ENCODE assay signal across 34 cellular contexts in the genomic region with DNA sequence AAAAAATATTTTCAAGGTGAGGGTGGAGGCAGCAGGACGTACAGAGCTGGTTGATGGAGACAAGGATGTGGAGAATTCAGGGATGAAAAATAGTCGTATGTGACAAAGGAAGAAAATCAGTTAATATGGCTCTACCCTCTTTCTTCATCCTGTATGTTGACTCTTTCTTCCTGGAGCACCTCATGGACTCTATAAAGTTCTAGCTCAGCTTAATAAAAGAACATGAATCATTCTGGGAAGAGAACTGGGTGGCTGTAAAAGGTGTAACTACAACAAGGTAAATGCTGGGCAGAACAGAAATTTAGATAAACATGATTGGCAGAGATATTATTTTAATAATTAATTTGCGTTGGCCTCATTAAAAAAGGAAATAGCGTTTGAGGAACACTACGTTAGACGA.
"Had no signal": no experiment of that assay in that cellular context is flagged by ENCODE, and none has a peak within 500 bp of the region (broad histone marks: within the 10 kb centered on the region; RNA-seq: fewer than 3 reads in every experiment).

No MANE protein-coding gene starts in this region.

- H3K36me3 Mint-ChIP-seq: activated CD8-positive, alpha-beta memory T cell treated with anti-CD3 and anti-CD28 coated beads, Interleukin-2, amount 10 ng/mL, durations not matched to agents 7 days and 5 days; activated naive CD4-positive, alpha-beta T cell treated with anti-CD3 and anti-CD28 coated beads, Interleukin-2, amount 50 U/mL, for 24 hours; activated naive CD8-positive, alpha-beta T cell treated with anti-CD3 and anti-CD28 coated beads for 36 hours; brain had no signal

- H3K4me3 ChIP-seq: ascending aorta, breast epithelium, cardiac muscle cell, colonic mucosa, esophagus muscularis mucosa, gastrocnemius medialis, heart left ventricle had no signal

- H3K27ac ChIP-seq: ascending aorta, breast epithelium, cardiac muscle cell, colonic mucosa, esophagus muscularis mucosa, foreskin keratinocyte, gastrocnemius medialis, heart left ventricle had no signal

- H3K9me3 ChIP-seq: ascending aorta, colonic mucosa, esophagus muscularis mucosa, gastrocnemius medialis had no signal

- H3K4me3 Mint-ChIP-seq: activated B cell treated with CpG ODN at 0.5 μM for 24 hours; activated CD8-positive, alpha-beta memory T cell treated with anti-CD3 and anti-CD28 coated beads, Interleukin-2, amount 10 ng/mL, durations not matched to agents 7 days and 5 days; activated CD8-positive, alpha-beta T cell treated with anti-CD3 and anti-CD28 coated beads, Interleukin-2, amount 10 ng/mL, durations not matched to agents 7 days and 5 days; activated naive CD4-positive, alpha-beta T cell treated with anti-CD3 and anti-CD28 coated beads for 36 hours; activated naive CD4-positive, alpha-beta T cell treated with anti-CD3 and anti-CD28 coated beads, Interleukin-2, amount 50 U/mL, for 24 hours; activated naive CD8-positive, alpha-beta T cell treated with anti-CD3 and anti-CD28 coated beads for 36 hours; activated naive CD8-positive, alpha-beta T cell treated with anti-CD3 and anti-CD28 coated beads, Interleukin-2, amount 50 U/mL, for 24 hours; activated T-helper 1 cell treated with anti-CD3 and anti-CD28 coated beads, Interleukin-12 subunit alpha, Interleukin-12 subunit beta, Interleukin-2, Interleukin-4 antibody, amounts not matched to agents 30 ng/mL and 10 ng/mL and 1 ng/mL, durations not matched to agents 14 hours and 24 hours and 36 hours; brain; T-helper 17 cell; T-helper 2 cell treated with Interferon-gamma antibody and Interleukin-4, amounts not matched to agents 5 μg/mL and 100 μg/mL, for 36 hours had no signal

- H3K27me3 Mint-ChIP-seq: activated B cell treated with CpG ODN at 0.5 μM for 24 hours; activated CD8-positive, alpha-beta memory T cell treated with anti-CD3 and anti-CD28 coated beads, Interleukin-2, amount 10 ng/mL, durations not matched to agents 7 days and 5 days; activated naive CD4-positive, alpha-beta T cell treated with anti-CD3 and anti-CD28 coated beads, Interleukin-2, amount 50 U/mL, for 24 hours; activated naive CD8-positive, alpha-beta T cell treated with anti-CD3 and anti-CD28 coated beads for 36 hours; activated naive CD8-positive, alpha-beta T cell treated with anti-CD3 and anti-CD28 coated beads, Interleukin-2, amount 50 U/mL, for 24 hours; T-helper 17 cell had no signal

- H3K9me3 Mint-ChIP-seq: activated B cell treated with CpG ODN at 0.5 μM for 24 hours; activated naive CD4-positive, alpha-beta T cell treated with anti-CD3 and anti-CD28 coated beads, Interleukin-2, amount 50 U/mL, for 24 hours; activated naive CD8-positive, alpha-beta T cell treated with anti-CD3 and anti-CD28 coated beads for 36 hours; activated naive CD8-positive, alpha-beta T cell treated with anti-CD3 and anti-CD28 coated beads, Interleukin-2, amount 50 U/mL, for 24 hours; activated T-helper 1 cell treated with anti-CD3 and anti-CD28 coated beads, Interleukin-12 subunit alpha, Interleukin-12 subunit beta, Interleukin-2, Interleukin-4 antibody, amounts not matched to agents 30 ng/mL and 10 ng/mL and 1 ng/mL, durations not matched to agents 14 hours and 24 hours and 36 hours; activated T-helper 2 cell treated with anti-CD3 and anti-CD28 coated beads, Interferon-gamma antibody, Interleukin-2, Interleukin-4, amounts not matched to agents 10 μg/mL and 5 μg/mL and 100 μg/mL, durations not matched to agents 14 hours and 24 hours and 36 hours; T-helper 2 cell treated with Interferon-gamma antibody and Interleukin-4, amounts not matched to agents 5 μg/mL and 100 μg/mL, for 36 hours had no signal

- H3K27me3 ChIP-seq: ascending aorta, breast epithelium, cardiac muscle cell, colonic mucosa, esophagus muscularis mucosa, foreskin keratinocyte, gastrocnemius medialis had no signal

- DNase-seq: activated B cell treated with CpG ODN at 0.5 μM for 24 hours; activated CD4-positive, alpha-beta T cell treated with anti-CD3 and anti-CD28 coated beads for 48 hours; activated CD4-positive, alpha-beta T cell treated with anti-CD3 and anti-CD28 coated beads, Interleukin-2, amount 50 U/mL, for 1 hour; activated CD4-positive, alpha-beta T cell treated with anti-CD3 and anti-CD28 coated beads, Interleukin-2, amount 50 U/mL, for 48 hours; activated CD8-positive, alpha-beta memory T cell treated with anti-CD3 and anti-CD28 coated beads, Interleukin-2, amount 10 ng/mL, durations not matched to agents 7 days and 5 days; activated CD8-positive, alpha-beta memory T cell treated with anti-CD3 and anti-CD28 coated beads, Interleukin-2, amount 50 U/mL, for 4 hours; activated CD8-positive, alpha-beta T cell treated with anti-CD3 and anti-CD28 coated beads, Interleukin-2, amount 10 ng/mL, durations not matched to agents 7 days and 5 days; activated effector memory CD4-positive, alpha-beta T cell treated with anti-CD3 and anti-CD28 coated beads, Interleukin-2, amount 50 U/mL, for 16 hours; activated naive CD4-positive, alpha-beta T cell treated with anti-CD3 and anti-CD28 coated beads for 36 hours; activated naive CD8-positive, alpha-beta T cell treated with anti-CD3 and anti-CD28 coated beads for 36 hours; activated naive CD8-positive, alpha-beta T cell treated with anti-CD3 and anti-CD28 coated beads, Interleukin-2, amount 50 U/mL, for 24 hours; activated T-cell treated with anti-CD3 and anti-CD28 coated beads, Interleukin-2, amount 50 U/mL, for 1 hour; activated T-cell treated with anti-CD3 and anti-CD28 coated beads, Interleukin-2, amount 50 U/mL, for 48 hours; central memory CD4-positive, alpha-beta T cell; cerebellar nuclear complex; colonic mucosa; effector CD8-positive, alpha-beta T cell; erythroblast; foreskin keratinocyte; gastrocnemius medialis; glutamatergic neuron; heart left ventricle; T-helper 1 cell; T-helper 17 cell; T1000 had no signal

- H3K27ac Mint-ChIP-seq: activated B cell treated with CpG ODN at 0.5 μM for 24 hours; activated CD8-positive, alpha-beta memory T cell treated with anti-CD3 and anti-CD28 coated beads, Interleukin-2, amount 10 ng/mL, durations not matched to agents 7 days and 5 days; activated CD8-positive, alpha-beta T cell treated with anti-CD3 and anti-CD28 coated beads, Interleukin-2, amount 10 ng/mL, durations not matched to agents 7 days and 5 days; activated naive CD4-positive, alpha-beta T cell treated with anti-CD3 and anti-CD28 coated beads for 36 hours; activated naive CD4-positive, alpha-beta T cell treated with anti-CD3 and anti-CD28 coated beads, Interleukin-2, amount 50 U/mL, for 24 hours; activated naive CD8-positive, alpha-beta T cell treated with anti-CD3 and anti-CD28 coated beads for 36 hours; activated naive CD8-positive, alpha-beta T cell treated with anti-CD3 and anti-CD28 coated beads, Interleukin-2, amount 50 U/mL, for 24 hours; activated T-helper 1 cell treated with anti-CD3 and anti-CD28 coated beads, Interleukin-12 subunit alpha, Interleukin-12 subunit beta, Interleukin-2, Interleukin-4 antibody, amounts not matched to agents 30 ng/mL and 10 ng/mL and 1 ng/mL, durations not matched to agents 14 hours and 24 hours and 36 hours; activated T-helper 2 cell treated with anti-CD3 and anti-CD28 coated beads, Interferon-gamma antibody, Interleukin-2, Interleukin-4, amounts not matched to agents 10 μg/mL and 5 μg/mL and 100 μg/mL, durations not matched to agents 14 hours and 24 hours and 36 hours; T-helper 17 cell; T-helper 2 cell treated with Interferon-gamma antibody and Interleukin-4, amounts not matched to agents 5 μg/mL and 100 μg/mL, for 36 hours had no signal

- H3K4me1 ChIP-seq: ascending aorta, breast epithelium, colonic mucosa, esophagus muscularis mucosa, foreskin keratinocyte, gastrocnemius medialis, heart left ventricle had no signal

- H3K36me3 ChIP-seq: ascending aorta, breast epithelium, cardiac muscle cell, colonic mucosa, esophagus muscularis mucosa, gastrocnemius medialis, heart left ventricle had no signal

- H3K4me1 Mint-ChIP-seq: activated B cell treated with CpG ODN at 0.5 μM for 24 hours; activated CD8-positive, alpha-beta memory T cell treated with anti-CD3 and anti-CD28 coated beads, Interleukin-2, amount 10 ng/mL, durations not matched to agents 7 days and 5 days; activated naive CD4-positive, alpha-beta T cell treated with anti-CD3 and anti-CD28 coated beads, Interleukin-2, amount 50 U/mL, for 24 hours; activated naive CD8-positive, alpha-beta T cell treated with anti-CD3 and anti-CD28 coated beads for 36 hours; activated naive CD8-positive, alpha-beta T cell treated with anti-CD3 and anti-CD28 coated beads, Interleukin-2, amount 50 U/mL, for 24 hours had no signal
